19 cellular contexts compared by ENCODE assay signal in the genomic region with DNA sequence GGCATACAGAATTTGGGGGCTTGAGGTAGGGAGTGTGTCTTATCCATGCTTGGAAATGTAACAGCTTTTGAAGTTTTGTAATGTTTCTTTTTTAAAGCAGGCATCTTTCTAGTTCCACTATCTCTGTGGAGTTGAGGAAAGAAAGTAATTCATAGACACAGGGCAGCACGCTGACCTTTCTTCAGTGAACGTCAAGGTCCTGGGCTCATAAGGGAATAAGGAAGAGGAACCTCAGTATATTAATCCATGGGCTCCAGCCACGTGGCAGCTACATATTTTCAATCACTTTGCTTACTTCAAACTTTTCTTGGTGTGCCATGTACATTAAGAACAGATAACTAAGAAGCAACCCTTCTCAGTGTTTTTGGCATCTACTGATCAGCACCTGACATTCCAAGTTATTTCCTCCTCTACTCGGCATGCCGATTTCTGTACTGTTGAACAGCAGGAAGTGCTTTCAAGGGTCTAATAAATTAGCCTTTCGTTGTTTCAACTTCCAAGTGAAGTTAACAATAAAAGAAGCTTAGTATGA.
A peak's percentile ranks its signal among the peaks of the same experiment; 100 is the strongest.
DNase-seq lines count a peak whose midpoint lies in the region; ATAC-seq and TF ChIP-seq lines count a peak whose summit lies in the region.
"Had no signal": no experiment of that assay in that cellular context is flagged by ENCODE, and none has a peak within 500 bp of the region (broad histone marks: within the 10 kb centered on the region; RNA-seq: fewer than 3 reads in every experiment).

No MANE protein-coding gene starts in this region.

- no peaks in the 10 kb centered on the region for H3K36me3 Mint-ChIP-seq in activated CD4-positive, alpha-beta T cell treated with anti-CD3 and anti-CD28 coated beads, Interleukin-2, amount 10 ng/mL, durations not matched to agents 24 days and 14 days (ENCODE audit: low read depth)
- H3K36me3 Mint-ChIP-seq: immature natural killer cell, mesothelial cell of epicardium, T-cell, WTC11 had no signal

- DNase-seq in breast epithelium (ENCODE audit: low spot score in 2 of 2): no peak
- DNase-seq in kidney tubule cell (ENCODE audit: low spot score): peak; percentile 29
- no peak for DNase-seq in upper lobe of right lung
- no peak for DNase-seq in activated CD4-positive, alpha-beta T cell treated with anti-CD3 and anti-CD28 coated beads, Interleukin-2, amount 10 ng/mL, durations not matched to agents 24 days and 14 days
- DNase-seq in NCI-H2029 treated with DMSO at 0.1 percent for 48 hours (lab: John Stamatoyannopoulos, UW): no peak
- DNase-seq: erythroblast, GF-D8, H9, immature natural killer cell, NCI-H1436, NCI-H345, T-cell had no signal

- H3K9me3 ChIP-seq in breast epithelium: no peaks in the 10 kb centered on the region
- no peaks in the 10 kb centered on the region for H3K9me3 ChIP-seq in parathyroid adenoma (ENCODE audit: control insufficient read depth, low read length)
- no peaks in the 10 kb centered on the region for H3K9me3 ChIP-seq in upper lobe of right lung
- H3K9me3 ChIP-seq: BLaER1 had no signal

- no peak overlapping the region for H3K4me3 Mint-ChIP-seq in activated CD4-positive, alpha-beta T cell treated with anti-CD3 and anti-CD28 coated beads, Interleukin-2, amount 10 ng/mL, durations not matched to agents 24 days and 14 days
- H3K4me3 Mint-ChIP-seq: activated T-helper 17 cell treated with anti-CD3 and anti-CD28 coated beads, Interleukin-2, amount 50 U/mL, for 72 hours; H9; immature natural killer cell; mesothelial cell of epicardium; stimulated activated naive CD8-positive, alpha-beta T cell treated with anti-CD3 and anti-CD28 coated beads, Interleukin-15, Interleukin-2, amounts not matched to agents 100 ng/mL and 50 ng/mL, for 24 hours; T-cell; WTC11 had no signal

- H3K36me3 ChIP-seq in breast epithelium (no peaks in the 10 kb centered on the region), parathyroid adenoma (ENCODE audit: control insufficient read depth, insufficient read depth, low read length) (no peaks in the 10 kb centered on the region), upper lobe of right lung (no peaks in the 10 kb centered on the region)
- H3K36me3 ChIP-seq: BLaER1 had no signal

- intact Hi-C loops in breast epithelium (cut with DNase I; ENCODE audit: low total_unique reads) (no loop called here), upper lobe of right lung (cut with DNase I) (no loop called here)
- intact Hi-C loops in activated CD4-positive, alpha-beta T cell treated with anti-CD3 and anti-CD28 coated beads, Interleukin-2, amount 10 ng/mL, durations not matched to agents 24 days and 14 days (cut with micrococcal nuclease): no loop called here

- H2AFZ ChIP-seq in parathyroid adenoma: no peak overlapping the region

- no peaks in the 10 kb centered on the region for H3K4me1 Mint-ChIP-seq in activated CD4-positive, alpha-beta T cell treated with anti-CD3 and anti-CD28 coated beads, Interleukin-2, amount 10 ng/mL, durations not matched to agents 24 days and 14 days
- H3K4me1 Mint-ChIP-seq: activated T-helper 17 cell treated with anti-CD3 and anti-CD28 coated beads, Interleukin-2, amount 50 U/mL, for 72 hours; immature natural killer cell had no signal

- H3K27ac Mint-ChIP-seq in activated CD4-positive, alpha-beta T cell treated with anti-CD3 and anti-CD28 coated beads, Interleukin-2, amount 10 ng/mL, durations not matched to agents 24 days and 14 days: no peak overlapping the region
- H3K27ac Mint-ChIP-seq: activated T-helper 17 cell treated with anti-CD3 and anti-CD28 coated beads, Interleukin-2, amount 50 U/mL, for 72 hours; immature natural killer cell; mesothelial cell of epicardium; stimulated activated naive CD8-positive, alpha-beta T cell treated with anti-CD3 and anti-CD28 coated beads, Interleukin-15, Interleukin-2, amounts not matched to agents 100 ng/mL and 50 ng/mL, for 24 hours; T-cell; WTC11 had no signal

- TF ChIP-seq CTCF in breast epithelium (IDR thresholded peaks at IDR 0.05): no peak
- TF ChIP-seq CTCF in parathyroid adenoma (IDR thresholded peaks at IDR 0.05): no peak
- TF ChIP-seq CTCF in upper lobe of right lung (IDR thresholded peaks at IDR 0.05): no peak

- no peak overlapping the region for H3K9ac ChIP-seq in parathyroid adenoma
- H3K9ac ChIP-seq: BLaER1 had no signal

- H3K27ac ChIP-seq in breast epithelium: peak overlapping the region; percentile 56 to 57
- H3K27ac ChIP-seq in parathyroid adenoma: peak overlapping the region; percentile 24
- peak overlapping the region; percentile 52 for H3K27ac ChIP-seq in upper lobe of right lung
- H3K27ac ChIP-seq: BLaER1 had no signal

- H3K4me2 ChIP-seq in parathyroid adenoma (ENCODE audit: low read length): no peak overlapping the region
- H3K4me2 ChIP-seq: BLaER1 had no signal

- H3K27me3 ChIP-seq in breast epithelium (no peaks in the 10 kb centered on the region), parathyroid adenoma (ENCODE audit: control insufficient read depth, insufficient read depth, low read length) (no peaks in the 10 kb centered on the region), upper lobe of right lung (no peaks in the 10 kb centered on the region)
- H3K27me3 ChIP-seq: BLaER1 had no signal

- no peaks in the 10 kb centered on the region for H3K9me3 Mint-ChIP-seq in activated CD4-positive, alpha-beta T cell treated with anti-CD3 and anti-CD28 coated beads, Interleukin-2, amount 10 ng/mL, durations not matched to agents 24 days and 14 days
- H3K9me3 Mint-ChIP-seq: activated T-helper 17 cell treated with anti-CD3 and anti-CD28 coated beads, Interleukin-2, amount 50 U/mL, for 72 hours; H9; immature natural killer cell; mesothelial cell of epicardium; stimulated activated naive CD8-positive, alpha-beta T cell treated with anti-CD3 and anti-CD28 coated beads, Interleukin-15, Interleukin-2, amounts not matched to agents 100 ng/mL and 50 ng/mL, for 24 hours; T-cell; WTC11 had no signal

- H3K27me3 Mint-ChIP-seq in activated CD4-positive, alpha-beta T cell treated with anti-CD3 and anti-CD28 coated beads, Interleukin-2, amount 10 ng/mL, durations not matched to agents 24 days and 14 days: no peaks in the 10 kb centered on the region
- H3K27me3 Mint-ChIP-seq: stimulated activated naive CD8-positive, alpha-beta T cell treated with anti-CD3 and anti-CD28 coated beads, Interleukin-15, Interleukin-2, amounts not matched to agents 100 ng/mL and 50 ng/mL, for 24 hours had no signal

- TF ChIP-seq POLR2A in breast epithelium (IDR thresholded peaks at IDR 0.05): no peak

- H3K4me1 ChIP-seq in breast epithelium (peaks cover 0 to 8% of the 10 kb centered on the region in 2 donors), parathyroid adenoma (no peaks in the 10 kb centered on the region), upper lobe of right lung (peaks cover 20% of the 10 kb centered on the region)

- peak; percentile 29 for ATAC-seq in upper lobe of right lung
- no peak for ATAC-seq in GM21717 (IDR thresholded peaks at IDR 0.05; ENCODE audit: unreplicated experiment)
- ATAC-seq: activated T-helper 17 cell treated with anti-CD3 and anti-CD28 coated beads, Interleukin-2, amount 50 U/mL, for 72 hours; T-cell; WTC11 had no signal

- no peaks in the 10 kb centered on the region for H3K79me2 ChIP-seq in parathyroid adenoma

- H3K4me3 ChIP-seq in breast epithelium: no peak overlapping the region
- no peak overlapping the region for H3K4me3 ChIP-seq in parathyroid adenoma (ENCODE audit: low read depth, low read length)
- no peak overlapping the region for H3K4me3 ChIP-seq in upper lobe of right lung
- H3K4me3 ChIP-seq: BLaER1 had no signal
